In genomic region chr11:123247498-123247799, GRCh38 we compare ENCODE assay signal across 15 cellular contexts. TPM values are rescaled to one million over a fixed set of nuclear protein-coding genes. Genes with fewer than 3 reads are reported as not detected.
DNase-seq lines count a peak whose midpoint lies in the region; ATAC-seq and TF ChIP-seq lines count a peak whose summit lies in the region.
"Had no signal": no experiment of that assay in that cellular context is flagged by ENCODE, and none has a peak within 500 bp of the region (broad histone marks: within the 10 kb centered on the region; RNA-seq: fewer than 3 reads in every experiment).

No MANE protein-coding gene starts in this region.

- no peak overlapping the region for H2AFZ ChIP-seq in OCI-LY3 (ENCODE audit: low read depth, low read length)

- H3K9me3 ChIP-seq in OCI-LY3 (ENCODE audit: insufficient read depth, low read length): no peaks in the 10 kb centered on the region
- H3K9me3 ChIP-seq: ovary, transverse colon had no signal

- H2BK5ac ChIP-seq in mesendoderm (ENCODE audit: low read length): no peak overlapping the region

- H3K79me1 ChIP-seq in mesendoderm (ENCODE audit: low read length): no peaks in the 10 kb centered on the region

- no peaks in the 10 kb centered on the region for H4K20me1 ChIP-seq in OCI-LY3 (ENCODE audit: insufficient read depth, low read length)

- H2AK5ac ChIP-seq in mesendoderm (ENCODE audit: low read length): no peak overlapping the region

- H3K79me2 ChIP-seq in OCI-LY3 (ENCODE audit: low read length): no peaks in the 10 kb centered on the region
- H3K79me2 ChIP-seq in mesendoderm (ENCODE audit: control insufficient read depth, insufficient read depth, low read length): no peaks in the 10 kb centered on the region

- no CpG with 5 or more reads among the region's 3 CpGs for WGBS in mesendoderm (ENCODE audit: extremely low coverage, insufficient coverage, low lambda C conversion rate)

- no peak overlapping the region for H4K5ac ChIP-seq in mesendoderm (ENCODE audit: low read length)

- H3K4ac ChIP-seq in mesendoderm (ENCODE audit: low read depth, low read length): no peak overlapping the region

- no peak overlapping the region for H3K56ac ChIP-seq in mesendoderm (ENCODE audit: low read length)

- H3K4me1 Mint-ChIP-seq in stimulated activated naive CD8-positive, alpha-beta T cell treated with anti-CD3 and anti-CD28 coated beads, Interleukin-15, amount 100 ng/mL, for 72 hours: peaks cover 6% of the 10 kb centered on the region
- H3K4me1 Mint-ChIP-seq in chondrocyte (ENCODE audit: low read depth) (peaks cover 14% of the 10 kb centered on the region), type B pancreatic cell (ENCODE audit: unreplicated experiment) (peaks cover 28% of the 10 kb centered on the region), WTC11 (peaks cover 22% of the 10 kb centered on the region)

- H3K36me3 Mint-ChIP-seq in chondrocyte (ENCODE audit: low read depth) (no peaks in the 10 kb centered on the region), type B pancreatic cell (no peaks in the 10 kb centered on the region), WTC11 (no peaks in the 10 kb centered on the region)
- H3K36me3 Mint-ChIP-seq: activated naive CD8-positive, alpha-beta T cell had no signal

- H4K8ac ChIP-seq in mesendoderm (ENCODE audit: low read depth, low read length): no peak overlapping the region

- H3K27ac ChIP-seq in OCI-LY3 (ENCODE audit: low read length) (no peak overlapping the region), mesendoderm (ENCODE audit: low read depth, low read length) (no peak overlapping the region)
- H3K27ac ChIP-seq: brain microvascular endothelial cell, ovary, transverse colon had no signal

- no peak; the same call in 1 of the 2 replicates for TF ChIP-seq CTCF in OCI-LY3 (IDR thresholded peaks at IDR 0.05; ENCODE audit: low read depth, low read length)
- peak; percentile 52 for TF ChIP-seq CTCF in chondrocyte (IDR thresholded peaks at IDR 0.05)
- peak; percentile 38 for TF ChIP-seq CTCF in type B pancreatic cell (conservative IDR thresholded peaks at IDR 0.05)
- TF ChIP-seq CTCF in WTC11 (IDR thresholded peaks at IDR 0.05): no peak

- CTCF ChIA-PET in WTC11 (lab: Charles Lee): interaction anchor here (0.6 to 5.6 kb wide), 48 partner anchors 8 to 330 kb away, joined by 3 to 197 read pairs (median 4); partner anchors contain the start of genes CLMP and HSPA8

- H3K27me3 ChIP-seq in OCI-LY3 (ENCODE audit: low read depth, low read length): peaks cover 38% of the 10 kb centered on the region
- H3K27me3 ChIP-seq in mesendoderm (ENCODE audit: insufficient read depth, low read length, poor library complexity): no peaks in the 10 kb centered on the region
- H3K27me3 ChIP-seq: brain microvascular endothelial cell, ovary, transverse colon had no signal

- no peak overlapping the region for H3K18ac ChIP-seq in mesendoderm (ENCODE audit: low read length)

- no peak overlapping the region for H3K4me3 Mint-ChIP-seq in stimulated activated naive CD8-positive, alpha-beta T cell treated with anti-CD3 and anti-CD28 coated beads, Interleukin-15, amount 100 ng/mL, for 72 hours
- H3K4me3 Mint-ChIP-seq in chondrocyte (ENCODE audit: unreplicated experiment): no peak overlapping the region
- H3K4me3 Mint-ChIP-seq in type B pancreatic cell: peak overlapping the region; percentile 57
- H3K4me3 Mint-ChIP-seq in WTC11: no peak overlapping the region
- H3K4me3 Mint-ChIP-seq: activated B cell treated with CpG ODN at 0.5 μM for 24 hours; activated naive CD8-positive, alpha-beta T cell; dendritic cell treated with granulocyte-macrophage colony-stimulating factor and Interleukin-4, amounts not matched to agents 40 ng/mL and 50 ng/mL, for 4 days; T-helper 1 cell treated with Interleukin-12 subunit alpha and Interleukin-12 subunit beta and Interleukin-4 antibody, amounts not matched to agents 30 μg/mL and 1 μg/mL, for 36 hours had no signal

- H3K4me3 ChIP-seq in OCI-LY3 (ENCODE audit: low read length) (no peak overlapping the region), mesendoderm (ENCODE audit: low read length) (no peak overlapping the region)
- H3K4me3 ChIP-seq: ovary, transverse colon had no signal

- peak; percentile 19 for ATAC-seq in stimulated activated naive CD8-positive, alpha-beta T cell treated with anti-CD3 and anti-CD28 coated beads, Interleukin-15, amount 100 ng/mL, for 72 hours
- ATAC-seq in stimulated activated naive CD8-positive, alpha-beta T cell treated with anti-CD3 and anti-CD28 coated beads, Interleukin-15, Interleukin-2, amounts not matched to agents 100 U/mL and 50 U/mL, for 24 hours: no peak
- ATAC-seq in WTC11: no peak

- H3K4me1 ChIP-seq in OCI-LY3 (ENCODE audit: low read length): peaks cover 7% of the 10 kb centered on the region
- peaks cover 4% of the 10 kb centered on the region for H3K4me1 ChIP-seq in mesendoderm (ENCODE audit: control insufficient read depth, low read depth, low read length)

- H3K27me3 Mint-ChIP-seq in stimulated activated naive CD8-positive, alpha-beta T cell treated with anti-CD3 and anti-CD28 coated beads, Interleukin-15, amount 100 ng/mL, for 72 hours: peaks cover 15% of the 10 kb centered on the region
- peaks cover 11% of the 10 kb centered on the region for H3K27me3 Mint-ChIP-seq in chondrocyte (ENCODE audit: low read depth)
- peaks cover 16% of the 10 kb centered on the region for H3K27me3 Mint-ChIP-seq in type B pancreatic cell
- H3K27me3 Mint-ChIP-seq in WTC11 (ENCODE audit: low read depth): peaks cover 3% of the 10 kb centered on the region; the same call in 1 of the 2 replicates
- H3K27me3 Mint-ChIP-seq: activated naive CD8-positive, alpha-beta T cell had no signal

- no peak overlapping the region for H2BK15ac ChIP-seq in mesendoderm (replicated peaks; ENCODE audit: low read depth)

- H3K9ac ChIP-seq in OCI-LY3 (ENCODE audit: low read length): no peak overlapping the region
- H3K9ac ChIP-seq in mesendoderm (ENCODE audit: low read length): no peak overlapping the region

- no peak overlapping the region for H2BK120ac ChIP-seq in mesendoderm (ENCODE audit: low read depth, low read length)

- no peak overlapping the region for H3K23ac ChIP-seq in mesendoderm (ENCODE audit: low read length)

- no peaks in the 10 kb centered on the region for H3K36me3 ChIP-seq in OCI-LY3 (replicated peaks; ENCODE audit: low read depth, low read length)
- H3K36me3 ChIP-seq in mesendoderm (ENCODE audit: control insufficient read depth, insufficient read depth, low read length): no peaks in the 10 kb centered on the region
- H3K36me3 ChIP-seq: brain microvascular endothelial cell, ovary, transverse colon had no signal

- H3K4me2 ChIP-seq in OCI-LY3 (ENCODE audit: low read length): peak overlapping the region; percentile 44; the same call in 1 of the 2 replicates
- H3K4me2 ChIP-seq in mesendoderm (ENCODE audit: low read length): no peak overlapping the region

- no peak for DNase-seq in stimulated activated naive CD8-positive, alpha-beta T cell treated with anti-CD3 and anti-CD28 coated beads, Interleukin-15, amount 100 ng/mL, for 72 hours
- no peak for DNase-seq in stimulated activated naive CD8-positive, alpha-beta T cell treated with anti-CD3 and anti-CD28 coated beads, Interleukin-15, Interleukin-2, amounts not matched to agents 100 U/mL and 50 U/mL, for 24 hours
- DNase-seq in chondrocyte (ENCODE audit: low spot score) (no peak), type B pancreatic cell (ENCODE audit: extremely low spot score, unreplicated experiment) (no peak), mesendoderm (no peak), SIG-M5 (lab: John Stamatoyannopoulos, UW) (no peak), WTC11 (ENCODE audit: low spot score) (no peak)

- POLR2A ChIA-PET in WTC11 (lab: Charles Lee): interaction anchor here (1.1 to 1.7 kb wide), 3 partner anchors 14 to 185 kb away, joined by 4 to 5 read pairs (median 5); partner anchors contain the start of gene HSPA8

- H3K9me3 Mint-ChIP-seq in stimulated activated naive CD8-positive, alpha-beta T cell treated with anti-CD3 and anti-CD28 coated beads, Interleukin-15, amount 100 ng/mL, for 72 hours: no peaks in the 10 kb centered on the region
- H3K9me3 Mint-ChIP-seq in chondrocyte (ENCODE audit: low read depth) (no peaks in the 10 kb centered on the region), type B pancreatic cell (no peaks in the 10 kb centered on the region), WTC11 (no peaks in the 10 kb centered on the region)
- H3K9me3 Mint-ChIP-seq: activated B cell treated with CpG ODN at 0.5 μM for 24 hours; dendritic cell treated with granulocyte-macrophage colony-stimulating factor and Interleukin-4, amounts not matched to agents 40 ng/mL and 50 ng/mL, for 4 days; T-helper 1 cell treated with Interleukin-12 subunit alpha and Interleukin-12 subunit beta and Interleukin-4 antibody, amounts not matched to agents 30 μg/mL and 1 μg/mL, for 36 hours had no signal

- no peak overlapping the region for H3K27ac Mint-ChIP-seq in stimulated activated naive CD8-positive, alpha-beta T cell treated with anti-CD3 and anti-CD28 coated beads, Interleukin-15, amount 100 ng/mL, for 72 hours
- no peak overlapping the region for H3K27ac Mint-ChIP-seq in chondrocyte (ENCODE audit: unreplicated experiment)
- peak overlapping the region; percentile 10 for H3K27ac Mint-ChIP-seq in type B pancreatic cell
- H3K27ac Mint-ChIP-seq in WTC11: no peak overlapping the region
- H3K27ac Mint-ChIP-seq: activated B cell treated with CpG ODN at 0.5 μM for 24 hours; activated naive CD8-positive, alpha-beta T cell; dendritic cell treated with granulocyte-macrophage colony-stimulating factor and Interleukin-4, amounts not matched to agents 40 ng/mL and 50 ng/mL, for 4 days; T-helper 1 cell treated with Interleukin-12 subunit alpha and Interleukin-12 subunit beta and Interleukin-4 antibody, amounts not matched to agents 30 μg/mL and 1 μg/mL, for 36 hours had no signal

TF ChIP-seq in WTC11, 78 proteins besides CTCF, POLR2A, EP300 and RAD21 (continues in another document):
- TF ChIP-seq NFE2L1 (CRISPR knock-in tag; IDR thresholded peaks at IDR 0.05) (no peak), ETV6 (CRISPR knock-in tag; IDR thresholded peaks at IDR 0.05) (no peak), FOXJ3 (CRISPR knock-in tag; IDR thresholded peaks at IDR 0.05; ENCODE audit: borderline replicate concordance) (no peak), EMX1 (CRISPR knock-in tag; IDR thresholded peaks at IDR 0.05) (no peak), ZBTB21 (CRISPR knock-in tag; IDR thresholded peaks at IDR 0.05; ENCODE audit: borderline replicate concordance) (no peak), NFYB (CRISPR knock-in tag; conservative IDR thresholded peaks at IDR 0.05; ENCODE audit: low read depth) (no peak)

RNA-seq across cellular contexts. Expression of gene CLMP, which starts 52.4 kb away (rescaled TPM):
- total RNA-seq in chondrocyte: 4.8 to 21.4 TPM (median 6.6 TPM) in 3 replicates
- total RNA-seq in type B pancreatic cell (ENCODE audit: low replicate concordance): 3.6 and 65.7 TPM in 2 replicates
- 35.1 TPM for polyA plus RNA-seq in mesendoderm (2013, experiment 1 of 2)
- polyA plus RNA-seq in mesendoderm (2013, experiment 2 of 2): 38.9 TPM
- 14.3 to 20.0 TPM (median 18.2 TPM) in 3 replicates for total RNA-seq in WTC11 (2021)
- total RNA-seq: activated B cell treated with CpG ODN at 0.5 μM for 24 hours had no signal

Comparison
In these comparisons a context has a peak if more than half of its experiments do, and no peak if none do; other contexts are left out.
1. CTCF ChIP-seq: peak in chondrocyte (single experiment) and type B pancreatic cell (single experiment); none in OCI-LY3 (single experiment) and WTC11 (single experiment).